Comparison of ENCODE assay signal across 2 cellular contexts in the genomic region with DNA sequence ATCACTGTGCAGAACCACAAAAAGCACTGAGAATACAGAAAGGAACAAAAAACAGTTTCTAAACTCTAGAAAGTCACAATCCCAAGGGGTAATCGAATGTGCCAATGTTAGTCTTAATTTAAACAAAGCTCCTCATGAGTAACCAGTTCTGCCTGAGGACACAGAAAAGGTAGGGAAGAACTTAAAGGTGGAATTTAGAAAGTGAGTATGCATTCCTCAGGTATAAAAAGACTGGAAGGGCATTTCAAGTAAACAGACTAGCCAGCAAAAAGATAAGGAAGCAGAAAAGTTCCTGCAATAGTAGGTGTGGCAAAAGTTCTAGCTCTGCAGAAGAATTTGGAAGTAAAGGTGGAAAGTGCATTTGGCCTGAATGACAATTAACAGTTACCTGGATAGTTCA.
TF ChIP-seq lines count a peak whose summit lies in the region.

No MANE protein-coding gene starts in this region.

TF ChIP-seq in H1, 55 proteins besides CTCF, POLR2A, EP300 and RAD21:
- TF ChIP-seq HDAC6 (IDR thresholded peaks at IDR 0.05; ENCODE audit: low read depth, low read length) = no peak
- no peak for TF ChIP-seq POLR2AphosphoS5 (IDR thresholded peaks at IDR 0.05; ENCODE audit: low read depth, low read length)
- TF ChIP-seq CTBP2 (IDR thresholded peaks at IDR 0.05; ENCODE audit: borderline replicate concordance, insufficient read depth, insufficient read length, low read length) = no peak
- no peak for TF ChIP-seq TCF12 (IDR thresholded peaks at IDR 0.05; ENCODE audit: low read depth, low read length)
- no peak for TF ChIP-seq CHD2 (IDR thresholded peaks at IDR 0.05; ENCODE audit: low read length)
- no peak for TF ChIP-seq YY1 (IDR thresholded peaks at IDR 0.05; ENCODE audit: low read depth, low read length)
- TF ChIP-seq BACH1 (IDR thresholded peaks at IDR 0.05; ENCODE audit: low read length) = no peak
- TF ChIP-seq TEAD4 (IDR thresholded peaks at IDR 0.05; ENCODE audit: low read depth, low read length) = no peak
- no peak for TF ChIP-seq TBP (IDR thresholded peaks at IDR 0.05; ENCODE audit: low read depth, low read length)
- TF ChIP-seq GTF2F1 (IDR thresholded peaks at IDR 0.05; ENCODE audit: borderline replicate concordance, low read depth, low read length) = no peak

TF ChIP-seq in WTC11, 78 proteins besides CTCF, POLR2A, EP300 and RAD21:
- TF ChIP-seq ATF2 (CRISPR knock-in tag; IDR thresholded peaks at IDR 0.05; ENCODE audit: borderline replicate concordance, low read depth) = no peak
TF ChIP-seq in WTC11: peak in this region for 0.
